ENCODE assay signal across 1 cellular context in the genomic region with DNA sequence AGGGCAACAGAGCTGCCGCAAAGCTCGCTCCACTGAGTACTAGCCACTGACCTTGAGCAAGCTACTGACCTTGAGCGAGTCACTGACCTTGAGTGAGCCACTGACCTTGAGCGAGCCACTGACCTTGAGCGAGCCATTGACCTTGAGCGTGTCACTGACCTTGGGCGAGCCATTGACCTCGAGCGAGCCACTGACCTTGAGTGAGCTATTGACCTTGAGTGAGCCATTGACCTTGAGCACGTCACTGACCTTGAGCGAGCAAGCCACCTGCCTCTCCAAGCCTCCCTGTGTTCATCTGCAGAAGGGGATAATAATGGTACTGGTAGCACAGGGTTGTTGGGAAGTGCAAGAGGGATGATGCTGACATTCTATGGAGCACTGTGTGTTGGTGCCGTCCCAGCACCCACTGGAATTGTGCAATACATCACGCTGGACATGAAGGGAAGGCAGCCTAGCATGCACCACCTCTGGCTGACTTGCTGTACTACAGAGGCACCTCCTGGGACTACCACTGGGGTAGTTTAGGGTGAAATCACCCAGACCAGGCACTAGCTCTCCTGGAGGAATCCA.
TF ChIP-seq lines count a peak whose summit lies in the region.

No MANE protein-coding gene starts in this region.

TF ChIP-seq in HepG2, 621 proteins besides CTCF, POLR2A, EP300 and RAD21 (continued from another document and continues in another):
- TF ChIP-seq, protein P1, sequence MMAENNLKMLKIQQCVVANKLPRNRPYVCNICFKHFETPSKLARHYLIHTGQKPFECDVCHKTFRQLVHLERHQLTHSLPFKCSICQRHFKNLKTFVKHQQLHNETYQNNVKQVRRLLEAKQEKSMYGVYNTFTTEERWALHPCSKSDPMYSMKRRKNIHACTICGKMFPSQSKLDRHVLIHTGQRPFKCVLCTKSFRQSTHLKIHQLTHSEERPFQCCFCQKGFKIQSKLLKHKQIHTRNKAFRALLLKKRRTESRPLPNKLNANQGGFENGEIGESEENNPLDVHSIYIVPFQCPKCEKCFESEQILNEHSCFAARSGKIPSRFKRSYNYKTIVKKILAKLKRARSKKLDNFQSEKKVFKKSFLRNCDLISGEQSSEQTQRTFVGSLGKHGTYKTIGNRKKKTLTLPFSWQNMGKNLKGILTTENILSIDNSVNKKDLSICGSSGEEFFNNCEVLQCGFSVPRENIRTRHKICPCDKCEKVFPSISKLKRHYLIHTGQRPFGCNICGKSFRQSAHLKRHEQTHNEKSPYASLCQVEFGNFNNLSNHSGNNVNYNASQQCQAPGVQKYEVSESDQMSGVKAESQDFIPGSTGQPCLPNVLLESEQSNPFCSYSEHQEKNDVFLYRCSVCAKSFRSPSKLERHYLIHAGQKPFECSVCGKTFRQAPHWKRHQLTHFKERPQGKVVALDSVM (CRISPR knock-in tag; IDR thresholded peaks at IDR 0.05): no peak
- TF ChIP-seq IKZF1 (IDR thresholded peaks at IDR 0.05) (no peak), CAMTA2 (CRISPR knock-in tag; IDR thresholded peaks at IDR 0.05; ENCODE audit: borderline replicate concordance) (no peak), CBFB (CRISPR knock-in tag; IDR thresholded peaks at IDR 0.05) (no peak), ZNF766 (CRISPR knock-in tag; IDR thresholded peaks at IDR 0.05; ENCODE audit: borderline replicate concordance) (no peak), ZNF558 (CRISPR knock-in tag; IDR thresholded peaks at IDR 0.05; ENCODE audit: borderline replicate concordance) (peak; percentile 61; the same call in 1 of the 2 replicates), JUND (CRISPR knock-in tag; IDR thresholded peaks at IDR 0.05) (peak; percentile 46; the same call in 1 of the 2 replicates), KDM5B (CRISPR knock-in tag; IDR thresholded peaks at IDR 0.05; ENCODE audit: borderline replicate concordance) (no peak), ZNF329 (CRISPR knock-in tag; IDR thresholded peaks at IDR 0.05; ENCODE audit: low read depth) (no peak), MZF1 (CRISPR knock-in tag; IDR thresholded peaks at IDR 0.05; ENCODE audit: borderline replicate concordance) (no peak), SSRP1 (CRISPR knock-in tag; IDR thresholded peaks at IDR 0.05) (no peak), ZNF572 (CRISPR knock-in tag; IDR thresholded peaks at IDR 0.05) (no peak), ADNP (CRISPR knock-in tag; IDR thresholded peaks at IDR 0.05) (no peak), ZNF543 (CRISPR knock-in tag; IDR thresholded peaks at IDR 0.05) (0 out of 2 replicates have a peak, but pooled peaks have one; percentile 22), PLRG1 (conservative IDR thresholded peaks at IDR 0.05) (no peak), SIX1 (CRISPR knock-in tag; IDR thresholded peaks at IDR 0.05; ENCODE audit: borderline replicate concordance) (no peak), FOSL2 (CRISPR knock-in tag; IDR thresholded peaks at IDR 0.05) (peak; percentile 10), GTF3A (CRISPR knock-in tag; conservative IDR thresholded peaks at IDR 0.05) (no peak), RCOR2 (CRISPR knock-in tag; IDR thresholded peaks at IDR 0.05) (peak; percentile 42; the same call in 1 of the 2 replicates), CREB1 (IDR thresholded peaks at IDR 0.05) (no peak), CREB1 (CRISPR knock-in tag; IDR thresholded peaks at IDR 0.05) (no peak), ZNF235 (CRISPR knock-in tag; IDR thresholded peaks at IDR 0.05; ENCODE audit: borderline replicate concordance) (no peak), ZNF138 (CRISPR knock-in tag; IDR thresholded peaks at IDR 0.05; ENCODE audit: low read depth) (no peak), MED13 (CRISPR knock-in tag; IDR thresholded peaks at IDR 0.05) (no peak), TCF12 (IDR thresholded peaks at IDR 0.05) (no peak), TCF12 (CRISPR knock-in tag; IDR thresholded peaks at IDR 0.05) (no peak), ELF3 (CRISPR knock-in tag; IDR thresholded peaks at IDR 0.05) (no peak), SIX4 (CRISPR knock-in tag; IDR thresholded peaks at IDR 0.05) (no peak), ZFAT (CRISPR knock-in tag; conservative IDR thresholded peaks at IDR 0.05) (no peak), PHF8 (CRISPR knock-in tag; IDR thresholded peaks at IDR 0.05) (no peak), ZNF143 (CRISPR knock-in tag; IDR thresholded peaks at IDR 0.05) (no peak), PCBP1 (IDR thresholded peaks at IDR 0.05; ENCODE audit: borderline replicate concordance, low read depth, low read length) (no peak), RELA (CRISPR knock-in tag; IDR thresholded peaks at IDR 0.05) (no peak)
- TF ChIP-seq, protein P2, sequence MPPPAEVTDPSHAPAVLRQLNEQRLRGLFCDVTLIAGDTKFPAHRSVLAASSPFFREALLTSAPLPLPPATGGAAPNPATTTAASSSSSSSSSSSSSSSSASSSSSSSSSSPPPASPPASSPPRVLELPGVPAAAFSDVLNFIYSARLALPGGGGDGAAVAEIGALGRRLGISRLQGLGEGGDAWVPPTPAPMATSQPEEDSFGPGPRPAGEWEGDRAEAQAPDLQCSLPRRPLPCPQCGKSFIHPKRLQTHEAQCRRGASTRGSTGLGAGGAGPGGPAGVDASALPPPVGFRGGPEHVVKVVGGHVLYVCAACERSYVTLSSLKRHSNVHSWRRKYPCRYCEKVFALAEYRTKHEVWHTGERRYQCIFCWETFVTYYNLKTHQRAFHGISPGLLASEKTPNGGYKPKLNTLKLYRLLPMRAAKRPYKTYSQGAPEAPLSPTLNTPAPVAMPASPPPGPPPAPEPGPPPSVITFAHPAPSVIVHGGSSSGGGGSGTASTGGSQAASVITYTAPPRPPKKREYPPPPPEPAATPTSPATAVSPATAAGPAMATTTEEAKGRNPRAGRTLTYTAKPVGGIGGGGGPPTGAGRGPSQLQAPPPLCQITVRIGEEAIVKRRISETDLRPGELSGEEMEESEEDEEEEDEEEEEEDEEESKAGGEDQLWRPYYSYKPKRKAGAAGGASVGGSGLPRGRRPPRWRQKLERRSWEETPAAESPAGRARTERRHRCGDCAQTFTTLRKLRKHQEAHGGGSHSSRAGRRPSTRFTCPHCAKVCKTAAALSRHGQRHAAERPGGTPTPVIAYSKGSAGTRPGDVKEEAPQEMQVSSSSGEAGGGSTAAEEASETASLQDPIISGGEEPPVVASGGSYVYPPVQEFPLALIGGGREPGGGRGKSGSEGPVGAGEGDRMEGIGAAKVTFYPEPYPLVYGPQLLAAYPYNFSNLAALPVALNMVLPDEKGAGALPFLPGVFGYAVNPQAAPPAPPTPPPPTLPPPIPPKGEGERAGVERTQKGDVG (CRISPR knock-in tag; IDR thresholded peaks at IDR 0.05; ENCODE audit: borderline replicate concordance): no peak
- TF ChIP-seq, protein P3, sequence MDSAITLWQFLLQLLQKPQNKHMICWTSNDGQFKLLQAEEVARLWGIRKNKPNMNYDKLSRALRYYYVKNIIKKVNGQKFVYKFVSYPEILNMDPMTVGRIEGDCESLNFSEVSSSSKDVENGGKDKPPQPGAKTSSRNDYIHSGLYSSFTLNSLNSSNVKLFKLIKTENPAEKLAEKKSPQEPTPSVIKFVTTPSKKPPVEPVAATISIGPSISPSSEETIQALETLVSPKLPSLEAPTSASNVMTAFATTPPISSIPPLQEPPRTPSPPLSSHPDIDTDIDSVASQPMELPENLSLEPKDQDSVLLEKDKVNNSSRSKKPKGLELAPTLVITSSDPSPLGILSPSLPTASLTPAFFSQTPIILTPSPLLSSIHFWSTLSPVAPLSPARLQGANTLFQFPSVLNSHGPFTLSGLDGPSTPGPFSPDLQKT (CRISPR knock-in tag; IDR thresholded peaks at IDR 0.05; ENCODE audit: borderline replicate concordance): no peak
- TF ChIP-seq, protein P4, sequence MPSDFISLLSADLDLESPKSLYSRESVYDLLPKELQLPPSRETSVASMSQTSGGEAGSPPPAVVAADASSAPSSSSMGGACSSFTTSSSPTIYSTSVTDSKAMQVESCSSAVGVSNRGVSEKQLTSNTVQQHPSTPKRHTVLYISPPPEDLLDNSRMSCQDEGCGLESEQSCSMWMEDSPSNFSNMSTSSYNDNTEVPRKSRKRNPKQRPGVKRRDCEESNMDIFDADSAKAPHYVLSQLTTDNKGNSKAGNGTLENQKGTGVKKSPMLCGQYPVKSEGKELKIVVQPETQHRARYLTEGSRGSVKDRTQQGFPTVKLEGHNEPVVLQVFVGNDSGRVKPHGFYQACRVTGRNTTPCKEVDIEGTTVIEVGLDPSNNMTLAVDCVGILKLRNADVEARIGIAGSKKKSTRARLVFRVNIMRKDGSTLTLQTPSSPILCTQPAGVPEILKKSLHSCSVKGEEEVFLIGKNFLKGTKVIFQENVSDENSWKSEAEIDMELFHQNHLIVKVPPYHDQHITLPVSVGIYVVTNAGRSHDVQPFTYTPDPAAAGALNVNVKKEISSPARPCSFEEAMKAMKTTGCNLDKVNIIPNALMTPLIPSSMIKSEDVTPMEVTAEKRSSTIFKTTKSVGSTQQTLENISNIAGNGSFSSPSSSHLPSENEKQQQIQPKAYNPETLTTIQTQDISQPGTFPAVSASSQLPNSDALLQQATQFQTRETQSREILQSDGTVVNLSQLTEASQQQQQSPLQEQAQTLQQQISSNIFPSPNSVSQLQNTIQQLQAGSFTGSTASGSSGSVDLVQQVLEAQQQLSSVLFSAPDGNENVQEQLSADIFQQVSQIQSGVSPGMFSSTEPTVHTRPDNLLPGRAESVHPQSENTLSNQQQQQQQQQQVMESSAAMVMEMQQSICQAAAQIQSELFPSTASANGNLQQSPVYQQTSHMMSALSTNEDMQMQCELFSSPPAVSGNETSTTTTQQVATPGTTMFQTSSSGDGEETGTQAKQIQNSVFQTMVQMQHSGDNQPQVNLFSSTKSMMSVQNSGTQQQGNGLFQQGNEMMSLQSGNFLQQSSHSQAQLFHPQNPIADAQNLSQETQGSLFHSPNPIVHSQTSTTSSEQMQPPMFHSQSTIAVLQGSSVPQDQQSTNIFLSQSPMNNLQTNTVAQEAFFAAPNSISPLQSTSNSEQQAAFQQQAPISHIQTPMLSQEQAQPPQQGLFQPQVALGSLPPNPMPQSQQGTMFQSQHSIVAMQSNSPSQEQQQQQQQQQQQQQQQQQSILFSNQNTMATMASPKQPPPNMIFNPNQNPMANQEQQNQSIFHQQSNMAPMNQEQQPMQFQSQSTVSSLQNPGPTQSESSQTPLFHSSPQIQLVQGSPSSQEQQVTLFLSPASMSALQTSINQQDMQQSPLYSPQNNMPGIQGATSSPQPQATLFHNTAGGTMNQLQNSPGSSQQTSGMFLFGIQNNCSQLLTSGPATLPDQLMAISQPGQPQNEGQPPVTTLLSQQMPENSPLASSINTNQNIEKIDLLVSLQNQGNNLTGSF (CRISPR knock-in tag; IDR thresholded peaks at IDR 0.05): no peak
- TF ChIP-seq, protein P5, sequence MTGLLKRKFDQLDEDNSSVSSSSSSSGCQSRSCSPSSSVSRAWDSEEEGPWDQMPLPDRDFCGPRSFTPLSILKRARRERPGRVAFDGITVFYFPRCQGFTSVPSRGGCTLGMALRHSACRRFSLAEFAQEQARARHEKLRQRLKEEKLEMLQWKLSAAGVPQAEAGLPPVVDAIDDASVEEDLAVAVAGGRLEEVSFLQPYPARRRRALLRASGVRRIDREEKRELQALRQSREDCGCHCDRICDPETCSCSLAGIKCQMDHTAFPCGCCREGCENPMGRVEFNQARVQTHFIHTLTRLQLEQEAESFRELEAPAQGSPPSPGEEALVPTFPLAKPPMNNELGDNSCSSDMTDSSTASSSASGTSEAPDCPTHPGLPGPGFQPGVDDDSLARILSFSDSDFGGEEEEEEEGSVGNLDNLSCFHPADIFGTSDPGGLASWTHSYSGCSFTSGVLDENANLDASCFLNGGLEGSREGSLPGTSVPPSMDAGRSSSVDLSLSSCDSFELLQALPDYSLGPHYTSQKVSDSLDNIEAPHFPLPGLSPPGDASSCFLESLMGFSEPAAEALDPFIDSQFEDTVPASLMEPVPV (CRISPR knock-in tag; IDR thresholded peaks at IDR 0.05): no peak
- TF ChIP-seq, protein P6, sequence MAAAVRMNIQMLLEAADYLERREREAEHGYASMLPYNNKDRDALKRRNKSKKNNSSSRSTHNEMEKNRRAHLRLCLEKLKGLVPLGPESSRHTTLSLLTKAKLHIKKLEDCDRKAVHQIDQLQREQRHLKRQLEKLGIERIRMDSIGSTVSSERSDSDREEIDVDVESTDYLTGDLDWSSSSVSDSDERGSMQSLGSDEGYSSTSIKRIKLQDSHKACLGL (CRISPR knock-in tag; IDR thresholded peaks at IDR 0.05): no peak
- TF ChIP-seq, protein P7, sequence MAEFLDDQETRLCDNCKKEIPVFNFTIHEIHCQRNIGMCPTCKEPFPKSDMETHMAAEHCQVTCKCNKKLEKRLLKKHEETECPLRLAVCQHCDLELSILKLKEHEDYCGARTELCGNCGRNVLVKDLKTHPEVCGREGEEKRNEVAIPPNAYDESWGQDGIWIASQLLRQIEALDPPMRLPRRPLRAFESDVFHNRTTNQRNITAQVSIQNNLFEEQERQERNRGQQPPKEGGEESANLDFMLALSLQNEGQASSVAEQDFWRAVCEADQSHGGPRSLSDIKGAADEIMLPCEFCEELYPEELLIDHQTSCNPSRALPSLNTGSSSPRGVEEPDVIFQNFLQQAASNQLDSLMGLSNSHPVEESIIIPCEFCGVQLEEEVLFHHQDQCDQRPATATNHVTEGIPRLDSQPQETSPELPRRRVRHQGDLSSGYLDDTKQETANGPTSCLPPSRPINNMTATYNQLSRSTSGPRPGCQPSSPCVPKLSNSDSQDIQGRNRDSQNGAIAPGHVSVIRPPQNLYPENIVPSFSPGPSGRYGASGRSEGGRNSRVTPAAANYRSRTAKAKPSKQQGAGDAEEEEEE (CRISPR knock-in tag; IDR thresholded peaks at IDR 0.05; ENCODE audit: borderline replicate concordance): no peak
- TF ChIP-seq, protein P8, sequence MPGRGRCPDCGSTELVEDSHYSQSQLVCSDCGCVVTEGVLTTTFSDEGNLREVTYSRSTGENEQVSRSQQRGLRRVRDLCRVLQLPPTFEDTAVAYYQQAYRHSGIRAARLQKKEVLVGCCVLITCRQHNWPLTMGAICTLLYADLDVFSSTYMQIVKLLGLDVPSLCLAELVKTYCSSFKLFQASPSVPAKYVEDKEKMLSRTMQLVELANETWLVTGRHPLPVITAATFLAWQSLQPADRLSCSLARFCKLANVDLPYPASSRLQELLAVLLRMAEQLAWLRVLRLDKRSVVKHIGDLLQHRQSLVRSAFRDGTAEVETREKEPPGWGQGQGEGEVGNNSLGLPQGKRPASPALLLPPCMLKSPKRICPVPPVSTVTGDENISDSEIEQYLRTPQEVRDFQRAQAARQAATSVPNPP (CRISPR knock-in tag; IDR thresholded peaks at IDR 0.05): no peak
